In the genomic region with DNA sequence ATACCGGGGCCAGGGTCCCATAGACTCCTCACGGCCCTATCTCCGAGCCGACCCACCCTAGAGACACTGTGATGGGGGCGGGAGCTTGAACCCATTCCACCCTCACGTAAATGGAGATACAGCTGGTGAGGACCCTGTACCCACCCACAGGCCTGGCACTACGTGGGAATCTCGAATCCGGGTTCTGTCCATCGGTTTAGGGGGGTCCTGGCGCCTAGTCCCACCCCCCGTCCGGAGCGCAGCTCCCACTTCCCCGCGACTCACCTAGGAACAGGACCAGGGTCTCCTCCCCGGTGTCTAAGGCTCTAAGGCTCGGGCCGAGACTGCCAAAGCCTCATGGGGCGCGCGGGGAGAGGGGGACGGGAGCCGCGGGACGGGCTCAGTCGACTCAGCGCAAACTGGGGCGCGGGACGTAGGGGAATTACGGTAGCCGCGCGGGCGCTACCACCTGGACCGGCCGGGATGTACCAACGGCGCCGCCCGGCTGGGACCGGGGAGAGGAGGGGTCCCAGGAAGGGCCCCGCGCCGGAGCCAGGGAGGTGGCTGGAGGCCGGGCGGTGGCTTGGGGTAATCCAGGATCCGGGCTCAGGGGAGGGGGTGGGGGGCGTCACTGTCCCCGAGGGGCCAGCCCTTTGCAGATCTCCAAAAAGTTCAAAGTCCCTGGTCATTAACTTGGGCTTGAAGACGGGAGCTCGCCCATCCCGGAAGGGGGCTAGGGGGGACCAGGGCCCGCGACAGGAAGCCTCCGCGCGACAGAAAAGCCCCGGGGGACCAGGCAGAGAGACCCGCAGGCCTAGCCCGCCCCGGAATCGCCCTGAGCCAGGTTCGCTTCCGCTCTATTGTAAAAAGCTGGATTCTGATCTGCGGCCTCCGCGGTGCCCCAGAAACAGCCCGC, we compare ENCODE assay signal across 8 cellular contexts.
DNase-seq lines count a peak whose midpoint lies in the region; TF ChIP-seq lines count a peak whose summit lies in the region.

No MANE protein-coding gene starts in this region.

- DNase-seq in COLO668 (lab: John Stamatoyannopoulos, UW; ENCODE audit: unreplicated experiment) (peak; percentile 90), GM20000 (ENCODE audit: low spot score) (peak; percentile 80), NB4 (ENCODE audit: low read depth) (peak; percentile 91), midbrain (lab: John Stamatoyannopoulos, UW) (peak; percentile 4), NCI-H128 (lab: John Stamatoyannopoulos, UW; ENCODE audit: unreplicated experiment) (no peak)
- DNase-seq in activated CD4-positive, alpha-beta T cell treated with anti-CD3 and anti-CD28 coated beads, Interleukin-2, amount 50 U/mL, for 48 hours = peak; percentile 73 to 77
- DNase-seq in stimulated activated naive CD4-positive, alpha-beta T cell (lab: John Stamatoyannopoulos, UW) = peak in 4 of 6 experiments; percentile 15 to 38 (median 32)

- peak overlapping the region; percentile 71 for H3K4me3 ChIP-seq in NB4 (ENCODE audit: low read depth, low read length)
- peak overlapping the region; percentile 15 for H3K4me3 ChIP-seq in endocrine pancreas (ENCODE audit: control insufficient read depth, insufficient read depth, low read length)

- no peaks in the 10 kb centered on the region for H3K9me3 ChIP-seq in endocrine pancreas (ENCODE audit: control insufficient read depth, low read length)

- TF ChIP-seq CTCF in GM20000 (IDR thresholded peaks at IDR 0.05; ENCODE audit: extremely low read depth, missing control alignments) = no peak
- no peak for TF ChIP-seq CTCF in NB4 (IDR thresholded peaks at IDR 0.05; ENCODE audit: low read depth, low read length)

- peak overlapping the region; percentile 85 for H3K9ac ChIP-seq in endocrine pancreas (ENCODE audit: control insufficient read depth, insufficient read depth, low read length)

- no peaks in the 10 kb centered on the region for H3K4me1 ChIP-seq in endocrine pancreas (ENCODE audit: control insufficient read depth, insufficient read depth, low read length)

- peak; percentile 38 for TF ChIP-seq POLR2A in NB4 (IDR thresholded peaks at IDR 0.05; ENCODE audit: extremely low read depth, insufficient read length)

- no peaks in the 10 kb centered on the region for H3K27me3 ChIP-seq in endocrine pancreas (ENCODE audit: control insufficient read depth, insufficient read depth, low read length)

- H3K36me3 ChIP-seq in endocrine pancreas (ENCODE audit: control insufficient read depth, insufficient read depth, low read length) = no peaks in the 10 kb centered on the region
